8 cellular contexts compared by ENCODE assay signal in genomic region chr4:107989537-107990386, GRCh38.
DNase-seq lines count a peak whose midpoint lies in the region; ATAC-seq, FAIRE-seq and TF ChIP-seq lines count a peak whose summit lies in the region.

Gene HADH, plus strand, starts transcription at chr4:107989889. Its CDS starts 44 bp downstream, at chr4:107989933.

- no peaks in the 10 kb centered on the region for H3K27me3 ChIP-seq in Loucy (ENCODE audit: insufficient read depth, low read length, poor library complexity, severe bottlenecking)

- no peaks in the 10 kb centered on the region for H3F3A ChIP-seq in Loucy (ENCODE audit: low read depth)

- peaks cover 38% of the 10 kb centered on the region for H4K20me1 ChIP-seq in Loucy (ENCODE audit: insufficient read depth, low read length, poor library complexity, severe bottlenecking)

- H3K4me3 Mint-ChIP-seq in nephron: peak within 1 kb of the TSS; percentile 92 to 97 (median 96)

- peak; percentile 71 for TF ChIP-seq POLR2A in H54 (IDR thresholded peaks at IDR 0.05; ENCODE audit: low read depth, low read length)

- peaks cover 41% of the 10 kb centered on the region for H3K4me1 Mint-ChIP-seq in nephron

- no peak for FAIRE-seq in H54 (lab: Jason Lieb, UNC)

- ATAC-seq in stimulated activated naive CD8-positive, alpha-beta T cell treated with anti-CD3 and anti-CD28 coated beads, Interleukin-15, Interleukin-2, amounts not matched to agents 100 U/mL and 50 U/mL, for 24 hours: peak; percentile 99

- H3K9me2 ChIP-seq in Loucy (replicated peaks; ENCODE audit: low read depth, low read length): no peaks in the 10 kb centered on the region

- H3K9ac ChIP-seq in Loucy (ENCODE audit: low read depth, low read length, poor library complexity, severe bottlenecking): peak within 1 kb of the TSS; percentile 95

- H3K27ac Mint-ChIP-seq in nephron: peak within 1 kb of the TSS; percentile 68 to 89 (median 78)

- H3K36me3 Mint-ChIP-seq in nephron (ENCODE audit: low read depth): no peaks in the 10 kb centered on the region

- H3K79me2 ChIP-seq in Loucy (ENCODE audit: insufficient read depth, low read length): peaks cover 56% of the 10 kb centered on the region

- H3K27me3 Mint-ChIP-seq in nephron (ENCODE audit: low read depth): no peaks in the 10 kb centered on the region

- peaks cover 44% of the 10 kb centered on the region for H3K4me1 ChIP-seq in Loucy (ENCODE audit: insufficient read depth, low read length, poor library complexity, severe bottlenecking)

- peak within 1 kb of the TSS; percentile 98 for H3K4me3 ChIP-seq in Loucy (ENCODE audit: low read length, poor library complexity, severe bottlenecking)
- peak within 1 kb of the TSS; percentile 76 for H3K4me3 ChIP-seq in fibroblast of pulmonary artery (replicated peaks; ENCODE audit: low read depth, low read length)

- no peaks in the 10 kb centered on the region for H3K36me3 ChIP-seq in Loucy (ENCODE audit: insufficient read depth, low read length)

- peak within 1 kb of the TSS; percentile 93 for H2AFZ ChIP-seq in Loucy (ENCODE audit: low read length)

- no peaks in the 10 kb centered on the region for H3K9me3 ChIP-seq in Loucy (ENCODE audit: insufficient read depth, low read depth, low read length)

- peak; percentile 95 for DNase-seq in ELF-1 (ENCODE audit: low read depth, low spot score)
- peak; percentile 76 for DNase-seq in H54 (ENCODE audit: insufficient read length, low spot score)
- peak; percentile 38 to 87 for DNase-seq in SHP77 (lab: John Stamatoyannopoulos, UW)
- peak; percentile 91 for DNase-seq in activated effector memory CD4-positive, alpha-beta T cell treated with Interleukin-2 at 50 U/mL for 16 hours
- peak; percentile 89 for DNase-seq in fibroblast of pulmonary artery (ENCODE audit: low read depth)
- DNase-seq in stimulated activated naive CD8-positive, alpha-beta T cell treated with anti-CD3 and anti-CD28 coated beads, Interleukin-15, Interleukin-2, amounts not matched to agents 100 U/mL and 50 U/mL, for 24 hours: peak; percentile 96

- no peak for TF ChIP-seq CTCF in Loucy (conservative IDR thresholded peaks at IDR 0.05; ENCODE audit: low read length)
- no peak for TF ChIP-seq CTCF in fibroblast of pulmonary artery (IDR thresholded peaks at IDR 0.05; ENCODE audit: low read length, missing control alignments)
- no peak for TF ChIP-seq CTCF in nephron (IDR thresholded peaks at IDR 0.05; ENCODE audit: unreplicated experiment in 3 of 3)

- H3K4me2 ChIP-seq in Loucy (ENCODE audit: low read depth, low read length, poor library complexity, severe bottlenecking): peak within 1 kb of the TSS; percentile 98

- no peaks in the 10 kb centered on the region for H3K9me3 Mint-ChIP-seq in nephron

Comparison
In these comparisons a context has a peak if more than half of its experiments do, and no peak if none do; other contexts are left out.
1. Peak in every context shown above with its lines: DNase-seq, ATAC-seq and H3K4me3 ChIP-seq.